Comparison of ENCODE assay signal across 8 cellular contexts in the genomic region with DNA sequence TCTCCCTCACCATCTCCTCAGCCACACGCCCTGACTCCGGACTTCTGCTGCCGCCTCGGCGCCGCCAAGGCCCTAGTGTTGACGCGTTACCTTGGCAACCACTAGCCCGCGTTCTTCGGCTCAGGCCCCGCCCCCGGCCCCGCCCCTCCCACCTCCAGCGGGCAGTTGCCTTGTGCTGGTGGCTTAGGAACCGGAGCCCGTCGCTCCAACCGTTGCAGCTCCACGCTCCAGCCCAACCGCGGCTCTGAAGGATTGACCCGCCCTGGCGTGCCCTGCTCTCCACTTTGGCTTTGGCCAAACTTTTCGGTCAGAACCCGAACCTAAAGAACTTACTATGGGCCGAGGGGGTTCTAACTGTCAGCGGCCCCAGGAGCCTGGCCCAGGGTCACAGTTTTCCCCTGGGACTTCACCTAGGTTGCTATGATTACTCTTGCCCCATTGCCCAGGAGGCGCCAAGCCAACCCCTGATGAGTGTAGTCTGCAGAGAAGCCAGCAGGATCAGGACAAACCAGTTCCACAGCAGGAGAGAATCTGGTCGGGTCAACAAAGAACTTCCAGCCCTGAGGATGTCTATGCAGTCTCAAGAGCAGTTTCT. TPM values are rescaled to one million over a fixed set of nuclear protein-coding genes. Genes with fewer than 3 reads are reported as not detected.
DNase-seq lines count a peak whose midpoint lies in the region; FAIRE-seq and TF ChIP-seq lines count a peak whose summit lies in the region.

CFAP45 (minus strand) TSS at position 80 of the 595 bp plus-strand sequence; CDS start at position 13, 67 bp downstream.

- peaks cover 9% of the 10 kb centered on the region for H3K9me3 Mint-ChIP-seq in astrocyte (ENCODE audit: unreplicated experiment)

- WGBS in spleen, 5 donors, result 30 to 51% (median 37%) methylated on average over 20 to 30 of the region's 30 CpGs

- peak within 1 kb of the TSS; percentile 61 for H3K9ac ChIP-seq in astrocyte (ENCODE audit: low read length)

- H3K4me1 ChIP-seq in astrocyte (ENCODE audit: insufficient read depth, low read length) (peaks cover 11% of the 10 kb centered on the region), spleen (peaks cover 6 to 63% (median 29%) of the 10 kb centered on the region in 6 donors)

- no peak within 1 kb of the TSS for H3K4me3 Mint-ChIP-seq in astrocyte (ENCODE audit: unreplicated experiment)

- no peaks in the 10 kb centered on the region for H3K36me3 ChIP-seq in astrocyte (ENCODE audit: insufficient read depth, low read length)
- no peaks in the 10 kb centered on the region for H3K36me3 ChIP-seq in spleen

- no peak for TF ChIP-seq CTCF in astrocyte (IDR thresholded peaks at IDR 0.05; ENCODE audit: insufficient read depth, low read depth, low read length)
- no peak for TF ChIP-seq CTCF in spleen (IDR thresholded peaks at IDR 0.05 in 8 of 11, conservative IDR thresholded peaks at IDR 0.05 in 3 of 11)

- H3K79me2 ChIP-seq in astrocyte (ENCODE audit: insufficient read depth, low read length), result no peaks in the 10 kb centered on the region

- H3K27me3 ChIP-seq in astrocyte (ENCODE audit: insufficient read depth, low read length) (no peaks in the 10 kb centered on the region), spleen (replicated peaks in 1 of 7) (no peaks in the 10 kb centered on the region)

- no peak for FAIRE-seq in astrocyte (lab: Jason Lieb, UNC)

- peaks cover 18% of the 10 kb centered on the region for H3K4me1 Mint-ChIP-seq in astrocyte (ENCODE audit: low read depth, unreplicated experiment)

- no peaks in the 10 kb centered on the region for H3K36me3 Mint-ChIP-seq in astrocyte (ENCODE audit: low read depth, unreplicated experiment)

- peak; percentile 97 for DNase-seq in DMS53 (lab: John Stamatoyannopoulos, UW)
- peak; percentile 62 for DNase-seq in MV-4-11 (lab: John Stamatoyannopoulos, UW)
- DNase-seq in astrocyte (ENCODE audit: low read depth), result peak; percentile 60
- DNase-seq in iPS DF 4.7 (ENCODE audit: extremely low read depth, low spot score), result peak; percentile 33
- DNase-seq in spleen, result peak; percentile 88
- no peak for DNase-seq in activated naive CD4-positive, alpha-beta T cell treated with anti-CD3 and anti-CD28 coated beads, Interleukin-2, amount 50 U/mL, for 16 hours
- no peak for DNase-seq in cerebellar nuclear complex (lab: John Stamatoyannopoulos, UW)
- DNase-seq in activated CD4-positive, alpha-beta T cell treated with anti-CD3 and anti-CD28 coated beads for 1 hour, result no peak

- no peak for TF ChIP-seq POLR2A in spleen (IDR thresholded peaks at IDR 0.05)

- H3K27me3 Mint-ChIP-seq in astrocyte (ENCODE audit: low read depth, unreplicated experiment), result peaks cover 9% of the 10 kb centered on the region

- H3K4me2 ChIP-seq in astrocyte (ENCODE audit: low read length), result peak within 1 kb of the TSS; percentile 78

- H3K9me3 ChIP-seq in astrocyte (ENCODE audit: insufficient read depth, low read depth, low read length), result no peaks in the 10 kb centered on the region
- peaks cover 0 to 7% (median 0%) of the 10 kb centered on the region in 8 donors for H3K9me3 ChIP-seq in spleen

- H3K4me3 ChIP-seq in astrocyte (ENCODE audit: insufficient read depth, low read depth, low read length), result no peak within 1 kb of the TSS
- no peak within 1 kb of the TSS for H3K4me3 ChIP-seq in spleen

- H3K27ac ChIP-seq in astrocyte (ENCODE audit: low read depth, low read length), result no peak within 1 kb of the TSS
- peak within 1 kb of the TSS in 1 of 8 donors; percentile 43 for H3K27ac ChIP-seq in spleen

- H2AFZ ChIP-seq in astrocyte (ENCODE audit: low read depth, low read length), result no peak within 1 kb of the TSS

- no peaks in the 10 kb centered on the region for H4K20me1 ChIP-seq in astrocyte (ENCODE audit: insufficient read depth, low read length)

- intact Hi-C loops in spleen (cut with DNase I; ENCODE audit: low total_unique reads), result no loop called here

- H3K27ac Mint-ChIP-seq in astrocyte (ENCODE audit: unreplicated experiment), result peak within 1 kb of the TSS; percentile 73

RNA-seq across cellular contexts. Expression of gene CFAP45, which starts in this region (rescaled TPM):
- total RNA-seq in astrocyte (3.2 and 4.3 TPM in 2 replicates), spleen (1 to 10 TPM; 1.1 to 3.0 (median 2.0) TPM)
- 1 to 10 TPM in 2 of 3 donors, under 1 TPM in 1; 0.58 to 2.8 (median 1.2) TPM for polyA plus RNA-seq in spleen

Comparison
In these comparisons a context has a peak if more than half of its experiments do, and no peak if none do; other contexts are left out.
1. DNase-seq: peak in DMS53 (single experiment), MV-4-11 (single experiment), astrocyte (single experiment), iPS DF 4.7 (single experiment) and spleen (single experiment); none in activated naive CD4-positive, alpha-beta T cell treated with anti-CD3 and anti-CD28 coated beads, Interleukin-2, amount 50 U/mL, for 16 hours (single experiment), cerebellar nuclear complex (0 of 2) and activated CD4-positive, alpha-beta T cell treated with anti-CD3 and anti-CD28 coated beads for 1 hour (single experiment).